Comparison of ENCODE assay signal across 8 cellular contexts in genomic region chr12:6929806-6930452, GRCh38. TPM values are rescaled to one million over a fixed set of nuclear protein-coding genes. Genes with fewer than 3 reads are reported as not detected.
DNase-seq lines count a peak whose midpoint lies in the region; ATAC-seq and TF ChIP-seq lines count a peak whose summit lies in the region.

No MANE protein-coding gene starts in this region.

- H3F3A ChIP-seq in PC-3 (ENCODE audit: low read length, unreplicated experiment): no peaks in the 10 kb centered on the region

- peaks cover 55% of the 10 kb centered on the region for H3K79me2 ChIP-seq in PC-3 (ENCODE audit: low read length)

- 0 out of 2 replicates have a peak overlapping the region, but pooled peaks have one; percentile 93 for H3K27ac ChIP-seq in BLaER1
- no peak overlapping the region for H3K27ac ChIP-seq in PC-3 (ENCODE audit: low read length)
- H3K27ac ChIP-seq in endodermal cell (ENCODE audit: low read depth, low read length): no peak overlapping the region

- no peak for ATAC-seq in PC-3
- no peak for ATAC-seq in HG02678 (IDR thresholded peaks at IDR 0.05; ENCODE audit: unreplicated experiment)

- H2AFZ ChIP-seq in PC-3 (ENCODE audit: low read length) (no peak overlapping the region), neuron (ENCODE audit: low read depth, low read length) (no peak overlapping the region)

- peak overlapping the region; percentile 89; the same call in 1 of the 2 replicates for H3K9ac ChIP-seq in BLaER1
- H3K9ac ChIP-seq in PC-3 (ENCODE audit: low read length): no peak overlapping the region
- peak overlapping the region; percentile 77 for H3K9ac ChIP-seq in endodermal cell (ENCODE audit: extremely low read depth, low read length, poor library complexity, severe bottlenecking)

- H3K36me3 Mint-ChIP-seq in endodermal cell (ENCODE audit: low read depth): peaks cover 28% of the 10 kb centered on the region

- no peaks in the 10 kb centered on the region for H3K9me3 Mint-ChIP-seq in endodermal cell

- H3K4me1 ChIP-seq in BLaER1 (peaks cover 85% of the 10 kb centered on the region), PC-3 (ENCODE audit: insufficient read depth, low read length) (peaks cover 37% of the 10 kb centered on the region), endodermal cell (ENCODE audit: control insufficient read depth, insufficient read depth, low read length) (peaks cover 13% of the 10 kb centered on the region), neuron (ENCODE audit: insufficient read depth, low read length) (peaks cover 37% of the 10 kb centered on the region)

- peak overlapping the region; percentile 98 for H3K4me3 Mint-ChIP-seq in endodermal cell

- H4K20me1 ChIP-seq in BLaER1 (peaks cover 55% of the 10 kb centered on the region), PC-3 (ENCODE audit: low read length) (no peaks in the 10 kb centered on the region; the same call in 1 of the 2 replicates)

- 69 to 80% methylated on average over 2 to 3 of the region's 3 CpGs for WGBS in endodermal cell (ENCODE audit: insufficient coverage in 1 of 2, insufficient read length in 1 of 2), 2 experiments

- H3K27me3 ChIP-seq in BLaER1 (no peaks in the 10 kb centered on the region), PC-3 (ENCODE audit: low read length) (no peaks in the 10 kb centered on the region), endodermal cell (ENCODE audit: control insufficient read depth, insufficient read depth, low read length, poor library complexity, severe bottlenecking) (no peaks in the 10 kb centered on the region), neuron (ENCODE audit: insufficient read depth, low read length) (no peaks in the 10 kb centered on the region)

- H3K4me2 ChIP-seq in BLaER1 (peak overlapping the region; percentile 98), PC-3 (ENCODE audit: low read length) (peak overlapping the region; percentile 95)

- H3K9me3 ChIP-seq in BLaER1 (no peaks in the 10 kb centered on the region), PC-3 (ENCODE audit: low read length) (no peaks in the 10 kb centered on the region), endodermal cell (ENCODE audit: control insufficient read depth, low read length) (no peaks in the 10 kb centered on the region), neuron (ENCODE audit: low read length) (no peaks in the 10 kb centered on the region)

- DNase-seq in PC-3 (no peak), endodermal cell (no peak), NCI-H2196 (lab: John Stamatoyannopoulos, UW; ENCODE audit: unreplicated experiment) (no peak), DMS 273 (lab: John Stamatoyannopoulos, UW; ENCODE audit: unreplicated experiment) (no peak)
- DNase-seq in activated CD4-positive, CD25-positive, alpha-beta regulatory T cell treated with anti-CD3 and anti-CD28 coated beads, Interleukin-2, amount 50 U/mL, for 72 hours: no peak

- POLR2A ChIA-PET in PC-3 (lab: Charles Lee; ENCODE audit: unreplicated experiment): interaction anchor here (0.5 kb wide), 1 partner anchor 14 kb away, joined by 12 read pairs; the partner anchor contains the start of gene C12orf57

- TF ChIP-seq CTCF in PC-3 (conservative IDR thresholded peaks at IDR 0.05; ENCODE audit: low read depth, low read length) (no peak), endodermal cell (conservative IDR thresholded peaks at IDR 0.05) (no peak)

- peak overlapping the region; percentile 32 for H3K27ac Mint-ChIP-seq in endodermal cell

- H3K36me3 ChIP-seq in BLaER1 (peaks cover 30% of the 10 kb centered on the region), PC-3 (ENCODE audit: low read depth, low read length) (peaks cover 4% of the 10 kb centered on the region; the same call in 1 of the 2 replicates), endodermal cell (ENCODE audit: control insufficient read depth, insufficient read depth, low read length) (peaks cover 22% of the 10 kb centered on the region), neuron (ENCODE audit: insufficient read depth, low read length) (peaks cover 22% of the 10 kb centered on the region)

- H3K4me1 Mint-ChIP-seq in endodermal cell: peaks cover 51% of the 10 kb centered on the region

- no peaks in the 10 kb centered on the region for H3K9me2 ChIP-seq in PC-3 (replicated peaks; ENCODE audit: low read length)

- H3K4me3 ChIP-seq in BLaER1 (peak overlapping the region; percentile 78; the same call in 1 of the 2 replicates), PC-3 (ENCODE audit: low read length) (peak overlapping the region; percentile 93), endodermal cell (ENCODE audit: low read length) (peak overlapping the region; percentile 94), neuron (ENCODE audit: low read length) (peak overlapping the region; percentile 94)

- H3K27me3 Mint-ChIP-seq in endodermal cell (ENCODE audit: insufficient read depth): no peaks in the 10 kb centered on the region

- intact Hi-C loops in PC-3 (cut with micrococcal nuclease): loop anchor here (5.0 kb wide), 1 partner anchor 63 kb away; the partner anchor contains the start of gene TPI1

- BruUV-seq in PC-3 (replicated peaks; lab: Mats Ljungman, UMichigan): no TSS peak

- CTCF ChIA-PET in PC-3 (lab: Charles Lee): no interaction called here

RNA-seq across cellular contexts. Expression of gene ATN1, which starts 2.2 kb away (rescaled TPM):
- total RNA-seq in PC-3 (2014; rRNA removed): 11.6 and 41.5 TPM in 2 replicates
- 100 to 1,000 TPM; 111 to 244 TPM for total RNA-seq in endodermal cell
- polyA plus RNA-seq in endodermal cell (2013, experiment 1 of 2): 157 TPM
- 139 TPM for polyA plus RNA-seq in endodermal cell (2013, experiment 2 of 2)

RNA-seq across cellular contexts. Expression of gene RNU7-1, which starts 13.7 kb away (rescaled TPM):
- not detected in 2 replicates for total RNA-seq in PC-3 (2014; rRNA removed)
- total RNA-seq in endodermal cell: not detected
- polyA plus RNA-seq in endodermal cell (2013, experiment 1 of 2): not detected
- polyA plus RNA-seq in endodermal cell (2013, experiment 2 of 2): not detected

RNA-seq across cellular contexts. Expression of gene C12orf57, which starts 13.9 kb away (rescaled TPM):
- total RNA-seq in PC-3 (2014; rRNA removed) (125 and 130 TPM in 2 replicates), endodermal cell (100 to 1,000 TPM; 141 to 257 TPM)
- 219 TPM for polyA plus RNA-seq in endodermal cell (2013, experiment 1 of 2)
- polyA plus RNA-seq in endodermal cell (2013, experiment 2 of 2): 218 TPM

RNA-seq across cellular contexts. Expression of gene ENO2, which starts 15.5 kb away (rescaled TPM):
- total RNA-seq in PC-3 (2014; rRNA removed) (30.2 and 35.2 TPM in 2 replicates), endodermal cell (100 to 1,000 TPM; 104 to 139 TPM)
- polyA plus RNA-seq in endodermal cell (2013, experiment 1 of 2): 137 TPM
- 107 TPM for polyA plus RNA-seq in endodermal cell (2013, experiment 2 of 2)

RNA-seq across cellular contexts. Expression of gene PTPN6, which starts 21.2 kb away (rescaled TPM):
- total RNA-seq in PC-3 (2014; rRNA removed): 22.5 and 28.4 TPM in 2 replicates
- 10 to 100 TPM; 35.7 to 68.0 TPM for total RNA-seq in endodermal cell
- polyA plus RNA-seq in endodermal cell (2013, experiment 1 of 2): 6.3 TPM
- 5.6 TPM for polyA plus RNA-seq in endodermal cell (2013, experiment 2 of 2)
